ENCODE assay signal across 9 cellular contexts in genomic region chr1:66278260-66279046, GRCh38.
DNase-seq lines count a peak whose midpoint lies in the region; ATAC-seq and TF ChIP-seq lines count a peak whose summit lies in the region.
"Had no signal": no experiment of that assay in that cellular context is flagged by ENCODE, and none has a peak within 500 bp of the region (broad histone marks: within the 10 kb centered on the region; RNA-seq: fewer than 3 reads in every experiment).

No MANE protein-coding gene starts in this region.

- no peaks in the 10 kb centered on the region for H3K27me3 Mint-ChIP-seq in activated naive CD8-positive, alpha-beta T cell treated with anti-CD3 and anti-CD28 coated beads, Interleukin-2, amount 10 ng/mL, durations not matched to agents 7 days and 5 days

- H3K36me3 ChIP-seq in neutrophil (no peaks in the 10 kb centered on the region), adrenal gland (replicated peaks in 1 of 2) (no peaks in the 10 kb centered on the region)

- POLR2A ChIA-PET in activated naive CD8-positive, alpha-beta T cell treated with anti-CD3 and anti-CD28 coated beads, Interleukin-2, amount 10 ng/mL, durations not matched to agents 7 days and 5 days (lab: Charles Lee) = interaction anchor here (1.2 to 1.9 kb wide), 2 partner anchors 8 to 54 kb away, joined by 4 read pairs; no protein-coding TSS in a partner anchor

- ATAC-seq in GM18868 (IDR thresholded peaks at IDR 0.05; ENCODE audit: unreplicated experiment) (peak; percentile 24), HG03159 (IDR thresholded peaks at IDR 0.05; ENCODE audit: unreplicated experiment) (peak; percentile 27), HG03025 (IDR thresholded peaks at IDR 0.05; ENCODE audit: low FRiP score, unreplicated experiment) (no peak)
- ATAC-seq in activated naive CD8-positive, alpha-beta T cell treated with anti-CD3 and anti-CD28 coated beads, Interleukin-2, amount 10 ng/mL, durations not matched to agents 7 days and 5 days (ENCODE audit: low read depth) = no peak
- ATAC-seq: activated naive CD4-positive, alpha-beta T cell treated with anti-CD3 and anti-CD28 coated beads, Interleukin-2, amount 50 U/mL, for 72 hours had no signal

- H3K27ac ChIP-seq in neutrophil (peak overlapping the region; percentile 70), adrenal gland (no peak overlapping the region)

- H3K27me3 ChIP-seq in neutrophil (no peaks in the 10 kb centered on the region), adrenal gland (no peaks in the 10 kb centered on the region)

- H3K4me3 ChIP-seq in neutrophil (ENCODE audit: low read depth in 1 of 2, low read length in 1 of 2) = no peak overlapping the region
- H3K4me3 ChIP-seq in adrenal gland = no peak overlapping the region

- no peaks in the 10 kb centered on the region for H3K9me3 ChIP-seq in neutrophil
- no peaks in the 10 kb centered on the region for H3K9me3 ChIP-seq in adrenal gland (replicated peaks in 1 of 3)

- H3K4me1 Mint-ChIP-seq in activated naive CD8-positive, alpha-beta T cell treated with anti-CD3 and anti-CD28 coated beads, Interleukin-2, amount 10 ng/mL, durations not matched to agents 7 days and 5 days = peaks cover 78% of the 10 kb centered on the region

- H3K27ac Mint-ChIP-seq in activated naive CD8-positive, alpha-beta T cell treated with anti-CD3 and anti-CD28 coated beads, Interleukin-2, amount 10 ng/mL, durations not matched to agents 7 days and 5 days = peak overlapping the region; percentile 59

- TF ChIP-seq POLR2A in adrenal gland (IDR thresholded peaks at IDR 0.05) = no peak

- WGBS in adrenal gland, 4 donors = 75 to 81% (median 78%) methylated on average over 7 of the region's 7 CpGs

- DNase-seq in activated naive CD8-positive, alpha-beta T cell treated with anti-CD3 and anti-CD28 coated beads, Interleukin-2, amount 10 ng/mL, durations not matched to agents 7 days and 5 days = no peak
- no peak for DNase-seq in activated gamma-delta T cell treated with Interleukin-2 at 50 U/mL for 16 hours
- no peak for DNase-seq in adrenal gland
- no peak for DNase-seq in activated T-cell treated with anti-CD3 and anti-CD28 coated beads for 4 hours

- H3K36me3 Mint-ChIP-seq in activated naive CD8-positive, alpha-beta T cell treated with anti-CD3 and anti-CD28 coated beads, Interleukin-2, amount 10 ng/mL, durations not matched to agents 7 days and 5 days = peaks cover 2% of the 10 kb centered on the region

- H3K9me3 Mint-ChIP-seq in activated naive CD8-positive, alpha-beta T cell treated with anti-CD3 and anti-CD28 coated beads, Interleukin-2, amount 10 ng/mL, durations not matched to agents 7 days and 5 days = peaks cover 1% of the 10 kb centered on the region
- H3K9me3 Mint-ChIP-seq: activated naive CD4-positive, alpha-beta T cell treated with anti-CD3 and anti-CD28 coated beads, Interleukin-2, amount 50 U/mL, for 72 hours had no signal

- intact Hi-C loops in adrenal gland (cut with DNase I) = no loop called here

- TF ChIP-seq CTCF in neutrophil (IDR thresholded peaks at IDR 0.05) (no peak), adrenal gland (IDR thresholded peaks at IDR 0.05) (no peak)

- H3K4me1 ChIP-seq in neutrophil (ENCODE audit: control insufficient read depth in 1 of 2, insufficient read depth in 1 of 2, low read depth in 1 of 2, low read length in 1 of 2) (peaks cover 38 to 39% of the 10 kb centered on the region in 2 experiments), adrenal gland (replicated peaks in 1 of 2) (peaks cover 0 to 14% of the 10 kb centered on the region in 2 donors)

- peak overlapping the region; percentile 36 for H3K4me3 Mint-ChIP-seq in activated naive CD8-positive, alpha-beta T cell treated with anti-CD3 and anti-CD28 coated beads, Interleukin-2, amount 10 ng/mL, durations not matched to agents 7 days and 5 days

Comparison
In these comparisons a context has a peak if more than half of its experiments do, and no peak if none do; other contexts are left out.
1. ATAC-seq: peak in GM18868 (single experiment) and HG03159 (single experiment); none in activated naive CD8-positive, alpha-beta T cell treated with anti-CD3 and anti-CD28 coated beads, Interleukin-2, amount 10 ng/mL, durations not matched to agents 7 days and 5 days (single experiment) and HG03025 (single experiment).